In the genomic region with DNA sequence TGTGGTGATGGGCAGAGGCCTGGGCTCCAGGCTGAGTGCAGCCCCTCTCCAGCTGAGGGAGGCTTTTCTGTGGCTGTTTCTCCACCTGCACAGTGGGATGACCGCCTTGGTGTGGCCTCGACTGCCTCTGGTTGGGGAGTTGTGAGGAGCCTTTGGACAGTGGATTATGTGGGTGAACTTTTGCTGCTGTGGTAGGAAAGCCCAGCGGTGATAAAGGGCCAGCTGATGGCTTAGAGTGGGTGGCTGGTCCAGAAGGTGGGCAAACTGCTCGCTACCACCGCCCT, we compare ENCODE assay signal across 1 cellular context.
TF ChIP-seq lines count a peak whose summit lies in the region.

No MANE protein-coding gene starts in this region.

TF ChIP-seq in K562, 482 proteins besides CTCF, POLR2A, EP300 and RAD21:
- TF ChIP-seq TBL1XR1 (IDR thresholded peaks at IDR 0.05; ENCODE audit: low read length in 2 of 2) (no peak), TCF7L2 (IDR thresholded peaks at IDR 0.05; ENCODE audit: low read depth, low read length) (no peak), TEAD1 (CRISPR knock-in tag; IDR thresholded peaks at IDR 0.05) (no peak), ZNF133 (CRISPR knock-in tag; IDR thresholded peaks at IDR 0.05) (no peak), C11orf30 (IDR thresholded peaks at IDR 0.05; ENCODE audit: low read depth) (no peak), TCF3 (CRISPR knock-in tag; IDR thresholded peaks at IDR 0.05) (no peak), TAL1 (IDR thresholded peaks at IDR 0.05) (no peak), ZNF696 (CRISPR knock-in tag; conservative IDR thresholded peaks at IDR 0.05) (no peak)
- TF ChIP-seq, protein P1, sequence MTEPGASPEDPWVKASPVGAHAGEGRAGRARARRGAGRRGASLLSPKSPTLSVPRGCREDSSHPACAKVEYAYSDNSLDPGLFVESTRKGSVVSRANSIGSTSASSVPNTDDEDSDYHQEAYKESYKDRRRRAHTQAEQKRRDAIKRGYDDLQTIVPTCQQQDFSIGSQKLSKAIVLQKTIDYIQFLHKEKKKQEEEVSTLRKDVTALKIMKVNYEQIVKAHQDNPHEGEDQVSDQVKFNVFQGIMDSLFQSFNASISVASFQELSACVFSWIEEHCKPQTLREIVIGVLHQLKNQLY (CRISPR knock-in tag; conservative IDR thresholded peaks at IDR 0.05) = no peak
